Comparison of ENCODE assay signal across 12 cellular contexts in genomic region chrX:149520636-149521277, GRCh38. TPM values are rescaled to one million over a fixed set of nuclear protein-coding genes. Genes with fewer than 3 reads are reported as not detected.
"Had no signal": no experiment of that assay in that cellular context is flagged by ENCODE, and none has a peak within 500 bp of the region (broad histone marks: within the 10 kb centered on the region; RNA-seq: fewer than 3 reads in every experiment).

No MANE protein-coding gene starts in this region.

RNA-seq across cellular contexts. Expression of gene HSFX3, which starts 29.0 kb away (rescaled TPM):
- total RNA-seq: activated naive CD4-positive, alpha-beta T cell treated with anti-CD3 and anti-CD28 coated beads, Interleukin-2, amount 50 U/mL, for 72 hours; endodermal cell; epithelial cell of proximal tubule; foreskin keratinocyte; hepatocyte; lower lobe of right lung; mesenteric fat pad; sciatic nerve; spleen; upper lobe of right lung had no signal
- polyA plus RNA-seq: foreskin keratinocyte, hepatocyte, keratinocyte, SK-N-SH had no signal
